ENCODE assay signal across 1 cellular context in the genomic region with DNA sequence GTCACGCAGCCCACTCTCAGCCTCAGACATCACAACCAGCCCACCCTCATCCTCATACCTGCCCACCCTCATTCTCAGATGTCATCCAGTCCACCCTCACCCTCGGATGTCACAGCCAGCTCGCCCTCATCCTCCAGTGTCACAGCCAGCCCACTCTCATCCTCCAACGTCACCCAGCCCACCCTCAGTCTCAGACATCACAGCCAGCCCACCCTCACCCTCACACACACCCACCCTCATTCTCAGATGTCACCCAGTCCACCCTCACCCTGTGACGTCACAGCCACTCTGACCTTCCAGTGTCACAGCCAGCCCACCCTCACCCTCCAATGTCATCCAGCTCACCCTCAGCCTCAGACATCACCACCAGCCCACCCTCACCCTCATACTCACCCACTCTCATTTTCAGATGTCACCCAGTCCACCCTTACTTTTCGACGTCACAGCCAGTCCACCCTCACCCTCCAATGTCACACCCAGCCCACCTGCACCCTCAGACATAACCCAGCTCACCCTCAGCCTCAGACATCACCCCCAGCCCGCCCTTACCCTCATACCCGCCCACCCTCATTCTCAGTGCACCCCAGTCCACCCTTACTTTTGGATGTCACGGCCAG.
TF ChIP-seq lines count a peak whose summit lies in the region.

No MANE protein-coding gene starts in this region.

TF ChIP-seq in H1, 55 proteins besides CTCF, POLR2A, EP300 and RAD21:
- TF ChIP-seq, protein P1, sequence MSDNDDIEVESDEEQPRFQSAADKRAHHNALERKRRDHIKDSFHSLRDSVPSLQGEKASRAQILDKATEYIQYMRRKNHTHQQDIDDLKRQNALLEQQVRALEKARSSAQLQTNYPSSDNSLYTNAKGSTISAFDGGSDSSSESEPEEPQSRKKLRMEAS (IDR thresholded peaks at IDR 0.05): no peak
- TF ChIP-seq RBBP5 (IDR thresholded peaks at IDR 0.05; ENCODE audit: borderline replicate concordance, low read depth, low read length) (no peak), SIN3A (conservative IDR thresholded peaks at IDR 0.05 in 1 of 2, IDR thresholded peaks at IDR 0.05 in 1 of 2; ENCODE audit: low read depth in 1 of 2, low read length in 2 of 2) (no peak), RNF2 (IDR thresholded peaks at IDR 0.05; ENCODE audit: borderline replicate concordance, low read depth, low read length, missing control alignments, poor library complexity, severe bottlenecking) (no peak), MAFK (IDR thresholded peaks at IDR 0.05; ENCODE audit: low read depth, low read length) (no peak), PHF8 (conservative IDR thresholded peaks at IDR 0.05; ENCODE audit: low read depth, low read length) (no peak), CBX8 (IDR thresholded peaks at IDR 0.05; ENCODE audit: borderline replicate concordance, low read depth, low read length) (no peak), SP2 (IDR thresholded peaks at IDR 0.05; ENCODE audit: low read length) (no peak), ZNF274 (IDR thresholded peaks at IDR 0.05; ENCODE audit: borderline replicate concordance, extremely low read depth, low read length) (no peak), KDM4A (IDR thresholded peaks at IDR 0.05; ENCODE audit: low read depth, low read length, severe bottlenecking) (no peak), GABPA (IDR thresholded peaks at IDR 0.05; ENCODE audit: borderline replicate concordance, insufficient read depth, low read length) (no peak), YY1 (IDR thresholded peaks at IDR 0.05; ENCODE audit: low read depth, low read length) (no peak)
- TF ChIP-seq, protein P2, sequence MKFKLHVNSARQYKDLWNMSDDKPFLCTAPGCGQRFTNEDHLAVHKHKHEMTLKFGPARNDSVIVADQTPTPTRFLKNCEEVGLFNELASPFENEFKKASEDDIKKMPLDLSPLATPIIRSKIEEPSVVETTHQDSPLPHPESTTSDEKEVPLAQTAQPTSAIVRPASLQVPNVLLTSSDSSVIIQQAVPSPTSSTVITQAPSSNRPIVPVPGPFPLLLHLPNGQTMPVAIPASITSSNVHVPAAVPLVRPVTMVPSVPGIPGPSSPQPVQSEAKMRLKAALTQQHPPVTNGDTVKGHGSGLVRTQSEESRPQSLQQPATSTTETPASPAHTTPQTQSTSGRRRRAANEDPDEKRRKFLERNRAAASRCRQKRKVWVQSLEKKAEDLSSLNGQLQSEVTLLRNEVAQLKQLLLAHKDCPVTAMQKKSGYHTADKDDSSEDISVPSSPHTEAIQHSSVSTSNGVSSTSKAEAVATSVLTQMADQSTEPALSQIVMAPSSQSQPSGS (IDR thresholded peaks at IDR 0.05; ENCODE audit: low read length): no peak
